31 cellular contexts compared by ENCODE assay signal in genomic region chr20:17595846-17596245, GRCh38. TPM values are rescaled to one million over a fixed set of nuclear protein-coding genes. Genes with fewer than 3 reads are reported as not detected.
DNase-seq lines count a peak whose midpoint lies in the region; ATAC-seq, FAIRE-seq and TF ChIP-seq lines count a peak whose summit lies in the region.
"Had no signal": no experiment of that assay in that cellular context is flagged by ENCODE, and none has a peak within 500 bp of the region (broad histone marks: within the 10 kb centered on the region; RNA-seq: fewer than 3 reads in every experiment).

No MANE protein-coding gene starts in this region.

- intact Hi-C loops in Caco-2 (cut with micrococcal nuclease; ENCODE audit: unreplicated experiment) (loop anchor here (2.0 kb wide), 1 partner anchor 15 kb away; no protein-coding TSS in a partner anchor), posterior vena cava (cut with DNase I) (loop anchor here in 1 of 2 donors (5.0 kb wide), 1 partner anchor 54 kb away; no protein-coding TSS in a partner anchor)

- H3K9me3 Mint-ChIP-seq in Caco-2 (ENCODE audit: unreplicated experiment): no peaks in the 10 kb centered on the region
- H3K9me3 Mint-ChIP-seq in activated T-helper 17 cell treated with anti-CD3 and anti-CD28 coated beads, Interleukin-2, amount 50 U/mL, for 72 hours: no peaks in the 10 kb centered on the region
- peaks cover 11% of the 10 kb centered on the region for H3K9me3 Mint-ChIP-seq in mesothelial cell of epicardium
- H3K9me3 Mint-ChIP-seq: activated B cell treated with CpG ODN at 0.5 μM for 24 hours; activated T-cell treated with anti-CD3 and anti-CD28 coated beads, Interleukin-2, amount 50 U/mL, for 4 hours; CD8-positive, alpha-beta memory T cell; endodermal cell; natural killer cell had no signal

- no peak for FAIRE-seq in small intestine (lab: Jason Lieb, UNC)
- FAIRE-seq: G401.6 had no signal

- H3K4me3 Mint-ChIP-seq in Caco-2 (ENCODE audit: unreplicated experiment): no peak overlapping the region
- H3K4me3 Mint-ChIP-seq in activated T-helper 17 cell treated with anti-CD3 and anti-CD28 coated beads, Interleukin-2, amount 50 U/mL, for 72 hours: no peak overlapping the region
- H3K4me3 Mint-ChIP-seq in mesothelial cell of epicardium: no peak overlapping the region
- H3K4me3 Mint-ChIP-seq: activated B cell treated with CpG ODN at 0.5 μM for 24 hours; activated naive CD8-positive, alpha-beta T cell treated with anti-CD3 and anti-CD28 coated beads, Interleukin-2, amount 10 ng/mL, durations not matched to agents 7 days and 5 days; activated T-cell treated with anti-CD3 and anti-CD28 coated beads, Interleukin-2, amount 50 U/mL, for 4 hours; B cell; CD8-positive, alpha-beta memory T cell; endodermal cell; natural killer cell; stimulated activated naive B cell treated with anti-CD40 and anti-IgM and Interleukin-4, amounts not matched to agents 10 μg/mL and 1 μg/mL and 100 μg/mL, for 72 hours had no signal

- H3K4me1 Mint-ChIP-seq in Caco-2 (ENCODE audit: low read depth, unreplicated experiment): peaks cover 49% of the 10 kb centered on the region
- peaks cover 23% of the 10 kb centered on the region for H3K4me1 Mint-ChIP-seq in activated T-helper 17 cell treated with anti-CD3 and anti-CD28 coated beads, Interleukin-2, amount 50 U/mL, for 72 hours
- H3K4me1 Mint-ChIP-seq in mesothelial cell of epicardium: peaks cover 45% of the 10 kb centered on the region
- H3K4me1 Mint-ChIP-seq: activated B cell treated with CpG ODN at 0.5 μM for 24 hours had no signal

- H3K36me3 Mint-ChIP-seq in Caco-2 (ENCODE audit: insufficient read depth, unreplicated experiment) (peaks cover 51% of the 10 kb centered on the region), mesothelial cell of epicardium (peaks cover 15% of the 10 kb centered on the region)
- H3K36me3 Mint-ChIP-seq in activated T-helper 17 cell treated with anti-CD3 and anti-CD28 coated beads, Interleukin-2, amount 50 U/mL, for 72 hours (ENCODE audit: low read depth): peaks cover 11% of the 10 kb centered on the region
- H3K36me3 Mint-ChIP-seq: natural killer cell had no signal

- TF ChIP-seq CTCF in Caco-2 (IDR thresholded peaks at IDR 0.05; ENCODE audit: insufficient read depth in 1 of 2, low read depth in 1 of 2, low read length in 1 of 2, severe bottlenecking in 1 of 2, unreplicated experiment in 1 of 2) (no peak), mesothelial cell of epicardium (IDR thresholded peaks at IDR 0.05; ENCODE audit: unreplicated experiment) (no peak)

- peaks cover 38% of the 10 kb centered on the region for H3K4me1 ChIP-seq in Caco-2
- H3K4me1 ChIP-seq in stomach smooth muscle (ENCODE audit: control insufficient read depth, insufficient read depth, low read length): peaks cover 60% of the 10 kb centered on the region
- H3K4me1 ChIP-seq in small intestine (ENCODE audit: control insufficient read depth in 2 of 2, insufficient read depth in 1 of 2, low read depth in 1 of 2, low read length in 1 of 2): no peaks in the 10 kb centered on the region
- H3K4me1 ChIP-seq: SJSA1 had no signal

- DNase-seq in Caco-2 (no peak), mesothelial cell of epicardium (ENCODE audit: low spot score in 2 of 2, unreplicated experiment in 2 of 2) (no peak), posterior vena cava (ENCODE audit: low spot score) (no peak), NCI-H510A (lab: John Stamatoyannopoulos, UW) (no peak), small intestine (no peak)
- DNase-seq in activated T-cell treated with anti-CD3 and anti-CD28 coated beads, Interleukin-2, amount 50 U/mL, for 1 hour: no peak
- DNase-seq: ACHN; activated B cell treated with CpG ODN at 0.5 μM for 24 hours; activated gamma-delta T cell treated with Interleukin-2 at 50 U/mL for 16 hours; activated naive CD8-positive, alpha-beta T cell treated with anti-CD3 and anti-CD28 coated beads, Interleukin-2, amount 10 ng/mL, durations not matched to agents 7 days and 5 days; activated T-cell treated with anti-CD3 and anti-CD28 coated beads, Interleukin-2, amount 50 U/mL, for 4 hours; CD8-positive, alpha-beta memory T cell; dermis blood vessel endothelial cell; DMS53; endodermal cell; foreskin fibroblast; HCEC 1CT; kidney glomerular epithelial cell; lower lobe of right lung; natural killer cell; NCI-H1436 treated with DMSO at 0.1 percent for 48 hours; nucleus accumbens; stimulated activated naive B cell treated with anti-CD40 and anti-IgM and Interleukin-4, amounts not matched to agents 10 μg/mL and 1 μg/mL and 100 μg/mL, for 72 hours; T1000 had no signal

- H3K36me3 ChIP-seq in Caco-2 (ENCODE audit: control insufficient read depth, insufficient read depth, low read length): peaks cover 4% of the 10 kb centered on the region
- H3K36me3 ChIP-seq in stomach smooth muscle (ENCODE audit: control insufficient read depth in 2 of 2, insufficient read depth in 2 of 2, low read length in 2 of 2): peaks cover 7 to 14% of the 10 kb centered on the region in 2 donors
- no peaks in the 10 kb centered on the region for H3K36me3 ChIP-seq in small intestine (ENCODE audit: control insufficient read depth in 2 of 2, insufficient read depth in 2 of 2, low read length in 2 of 2)

- CTCF ChIA-PET in Caco-2 (lab: Charles Lee): no interaction called here

- no TSS peak for BruUV-seq in Caco-2 (replicated peaks; lab: Mats Ljungman, UMichigan)

- WGBS in small intestine, 3 donors: 91 to 96% (median 93%) methylated on average over 2 of the region's 2 CpGs

- POLR2A ChIA-PET in Caco-2 (lab: Charles Lee): interaction anchor here (2.8 kb wide), 1 partner anchor 25 kb away, joined by 30 read pairs; the partner anchor contains the start of gene DSTN

- H3K9ac ChIP-seq in stomach smooth muscle (ENCODE audit: low read length in 2 of 2): peak overlapping the region in 1 of 2 donors; percentile 15

- no peaks in the 10 kb centered on the region for H3K27me3 Mint-ChIP-seq in Caco-2 (ENCODE audit: insufficient read depth, unreplicated experiment)
- no peaks in the 10 kb centered on the region for H3K27me3 Mint-ChIP-seq in activated T-helper 17 cell treated with anti-CD3 and anti-CD28 coated beads, Interleukin-2, amount 50 U/mL, for 72 hours
- H3K27me3 Mint-ChIP-seq in mesothelial cell of epicardium (ENCODE audit: low read depth): no peaks in the 10 kb centered on the region
- H3K27me3 Mint-ChIP-seq: activated B cell treated with CpG ODN at 0.5 μM for 24 hours; activated naive CD8-positive, alpha-beta T cell treated with anti-CD3 and anti-CD28 coated beads, Interleukin-2, amount 10 ng/mL, durations not matched to agents 7 days and 5 days; B cell; stimulated activated naive B cell treated with anti-CD40 and anti-IgM and Interleukin-4, amounts not matched to agents 10 μg/mL and 1 μg/mL and 100 μg/mL, for 72 hours had no signal

- ATAC-seq in activated T-helper 17 cell treated with anti-CD3 and anti-CD28 coated beads, Interleukin-2, amount 50 U/mL, for 72 hours (replicated peaks): no peak
- ATAC-seq: activated T-cell treated with anti-CD3 and anti-CD28 coated beads, Interleukin-2, amount 50 U/mL, for 4 hours; esophagus mucosa; lower lobe of right lung; natural killer cell; stimulated activated naive B cell treated with anti-CD40 and anti-IgM and Interleukin-4, amounts not matched to agents 10 μg/mL and 1 μg/mL and 100 μg/mL, for 72 hours had no signal

- H3K4me3 ChIP-seq in Caco-2 (ENCODE audit: low read depth, low read length) (no peak overlapping the region), stomach smooth muscle (ENCODE audit: low read length in 2 of 2) (peak overlapping the region; percentile 1 to 13), small intestine (ENCODE audit: low read depth in 1 of 2, low read length in 2 of 2) (no peak overlapping the region)
- H3K4me3 ChIP-seq: lower lobe of right lung, SJSA1, suprapubic skin had no signal

- H3K9me3 ChIP-seq in Caco-2 (no peaks in the 10 kb centered on the region), stomach smooth muscle (ENCODE audit: control insufficient read depth in 2 of 2, low read length in 2 of 2) (no peaks in the 10 kb centered on the region), small intestine (ENCODE audit: control insufficient read depth, low read depth) (no peaks in the 10 kb centered on the region)
- H3K9me3 ChIP-seq: lower lobe of right lung, SJSA1, suprapubic skin had no signal

- H3K27me3 ChIP-seq in Caco-2 (replicated peaks; ENCODE audit: control insufficient read depth, insufficient read depth, low read length) (no peaks in the 10 kb centered on the region), stomach smooth muscle (ENCODE audit: control insufficient read depth in 1 of 2, insufficient read depth in 2 of 2, low read length in 2 of 2) (no peaks in the 10 kb centered on the region), small intestine (ENCODE audit: control insufficient read depth in 2 of 2, insufficient read depth in 2 of 2, low read length in 2 of 2) (no peaks in the 10 kb centered on the region)
- H3K27me3 ChIP-seq: SJSA1, suprapubic skin had no signal

- H3K27ac Mint-ChIP-seq in Caco-2 (ENCODE audit: unreplicated experiment): peak overlapping the region; percentile 21
- peak overlapping the region; percentile 39 for H3K27ac Mint-ChIP-seq in activated T-helper 17 cell treated with anti-CD3 and anti-CD28 coated beads, Interleukin-2, amount 50 U/mL, for 72 hours
- H3K27ac Mint-ChIP-seq in mesothelial cell of epicardium: peak overlapping the region; percentile 82
- H3K27ac Mint-ChIP-seq: activated B cell treated with CpG ODN at 0.5 μM for 24 hours; activated naive CD8-positive, alpha-beta T cell treated with anti-CD3 and anti-CD28 coated beads, Interleukin-2, amount 10 ng/mL, durations not matched to agents 7 days and 5 days; B cell; endodermal cell; stimulated activated naive B cell treated with anti-CD40 and anti-IgM and Interleukin-4, amounts not matched to agents 10 μg/mL and 1 μg/mL and 100 μg/mL, for 72 hours had no signal

- no peak overlapping the region for H3K27ac ChIP-seq in stomach smooth muscle (ENCODE audit: low read length)
- no peak overlapping the region for H3K27ac ChIP-seq in small intestine (ENCODE audit: low read depth in 1 of 2, low read length in 1 of 2)
- H3K27ac ChIP-seq: lower lobe of right lung, SJSA1, suprapubic skin had no signal

RNA-seq across cellular contexts. Expression of gene DSTN, which starts 26.0 kb away (rescaled TPM):
- total RNA-seq in Caco-2 (2022) (313 and 318 TPM in 2 replicates), mesothelial cell of epicardium (192 to 199 TPM (median 193 TPM) in 3 replicates), posterior vena cava (1,000 to 10,000 TPM; 1,245 to 1,338 TPM)
- total RNA-seq in activated T-helper 17 cell treated with anti-CD3 and anti-CD28 coated beads, Interleukin-2, amount 50 U/mL, for 72 hours: 10 to 100 TPM; 42.9 to 45.8 TPM
- polyA plus RNA-seq in small intestine: 100 to 1,000 TPM; 145 to 360 (median 189) TPM

Comparison
In these comparisons a context has a peak if more than half of its experiments do, and no peak if none do; other contexts are left out.
1. H3K4me3 ChIP-seq: peak in stomach smooth muscle (2 of 2); none in Caco-2 (single experiment) and small intestine (0 of 2).
2. H3K27ac Mint-ChIP-seq: peak in every context shown above with its lines; median percentile 82 in mesothelial cell of epicardium; 39 in activated T-helper 17 cell treated with anti-CD3 and anti-CD28 coated beads, Interleukin-2, amount 50 U/mL, for 72 hours; 21 in Caco-2.